ENCODE assay signal across 8 cellular contexts in the genomic region with DNA sequence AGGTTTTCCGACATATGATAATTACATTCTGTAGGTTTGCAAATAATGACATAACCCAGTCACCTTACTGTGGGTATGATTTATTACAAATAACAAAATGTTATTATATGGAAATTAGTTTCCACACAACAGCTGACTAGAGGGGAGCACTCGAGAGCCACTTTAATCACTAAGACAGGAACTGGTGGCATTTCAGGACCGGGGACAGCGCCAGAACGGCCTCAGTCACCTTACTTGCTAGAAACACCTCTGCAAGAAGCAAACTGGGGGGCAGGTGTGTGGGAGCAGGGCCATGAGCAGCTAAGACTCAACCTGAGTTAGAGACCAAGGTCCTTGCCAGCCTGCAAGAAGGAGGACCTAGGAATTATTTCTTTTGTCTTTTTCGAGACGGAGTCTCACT.
DNase-seq lines count a peak whose midpoint lies in the region; ATAC-seq and TF ChIP-seq lines count a peak whose summit lies in the region.

No MANE protein-coding gene starts in this region.

- DNase-seq in GM13976 (ENCODE audit: low spot score) (peak; percentile 66), NT2/D1 (ENCODE audit: low read depth, low spot score) (peak; percentile 46), neuronal stem cell (ENCODE audit: low spot score) (peak; percentile 66), NCI-H748 treated with DMSO at 0.1 percent for 48 hours (lab: John Stamatoyannopoulos, UW) (no peak), NCI-H1092 treated with DMSO at 0.1 percent for 48 hours (lab: John Stamatoyannopoulos, UW) (no peak), NCI-H524 (lab: John Stamatoyannopoulos, UW) (no peak)

- H3K9me3 ChIP-seq in NT2/D1 (ENCODE audit: insufficient read depth, low read length), result no peaks in the 10 kb centered on the region
- no peaks in the 10 kb centered on the region for H3K9me3 ChIP-seq in neuronal stem cell (replicated peaks in 1 of 2; ENCODE audit: control insufficient read depth in 2 of 2, insufficient read depth in 1 of 2, low read depth in 1 of 2, low read length in 2 of 2)

- no peak for TF ChIP-seq CTCF in GM13976 (IDR thresholded peaks at IDR 0.05; ENCODE audit: borderline replicate concordance, control extremely low read depth, extremely low read depth, insufficient read depth, missing control alignments)
- no peak for TF ChIP-seq CTCF in brain (conservative IDR thresholded peaks at IDR 0.05)

- H4K8ac ChIP-seq in neuronal stem cell (ENCODE audit: low read depth, low read length), result no peak overlapping the region

- peaks cover 85% of the 10 kb centered on the region for H3K4me1 Mint-ChIP-seq in brain

- no peak for ATAC-seq in GM19328 (IDR thresholded peaks at IDR 0.05; ENCODE audit: unreplicated experiment)

- H3K27ac Mint-ChIP-seq in brain, result peak overlapping the region in 3 of 5 experiments; percentile 35 to 69 (median 44)

- no peak overlapping the region for H2BK12ac ChIP-seq in neuronal stem cell (ENCODE audit: low read length)

- H3K36me3 ChIP-seq in NT2/D1 (ENCODE audit: insufficient read depth, insufficient read length, low read length) (no peaks in the 10 kb centered on the region), neuronal stem cell (replicated peaks in 1 of 2; ENCODE audit: control insufficient read depth in 2 of 2, insufficient read depth in 2 of 2, low read length in 2 of 2) (no peaks in the 10 kb centered on the region)

- no peak overlapping the region for H2AK5ac ChIP-seq in neuronal stem cell (ENCODE audit: low read depth, low read length)

- H3K4me1 ChIP-seq in NT2/D1 (ENCODE audit: insufficient read depth, insufficient read length) (peaks cover 3% of the 10 kb centered on the region), neuronal stem cell (ENCODE audit: control insufficient read depth in 2 of 2, insufficient read depth in 1 of 2, low read depth in 1 of 2, low read length in 2 of 2) (peaks cover 10 to 14% of the 10 kb centered on the region in 2 donors)

- peaks cover 3% of the 10 kb centered on the region for H3K27me3 Mint-ChIP-seq in brain

- H2BK15ac ChIP-seq in neuronal stem cell (ENCODE audit: low read length), result no peak overlapping the region

- H3K79me1 ChIP-seq in neuronal stem cell (ENCODE audit: low read depth, low read length), result no peaks in the 10 kb centered on the region

- H3K4me3 Mint-ChIP-seq in brain, result no peak overlapping the region

- H2BK120ac ChIP-seq in neuronal stem cell (ENCODE audit: low read depth, low read length), result no peak overlapping the region

- no peaks in the 10 kb centered on the region for H3K36me3 Mint-ChIP-seq in brain

- H3K27me3 ChIP-seq in NT2/D1 (ENCODE audit: insufficient read depth, insufficient read length), result no peaks in the 10 kb centered on the region
- H3K27me3 ChIP-seq in neuronal stem cell (ENCODE audit: control insufficient read depth in 3 of 3, insufficient read depth in 3 of 3, low read depth in 1 of 3, low read length in 3 of 3), result no peaks in the 10 kb centered on the region

- H3K18ac ChIP-seq in neuronal stem cell (ENCODE audit: low read length), result no peak overlapping the region

- no peak overlapping the region for H2AFZ ChIP-seq in neuronal stem cell (ENCODE audit: low read length)

- H3K9me3 Mint-ChIP-seq in brain, result no peaks in the 10 kb centered on the region

- no peak overlapping the region for H4K91ac ChIP-seq in neuronal stem cell (ENCODE audit: low read depth, low read length, poor library complexity)

- in situ Hi-C loops in GM13976 (cut with MboI; ENCODE audit: low sequenced_read_pairs, unreplicated experiment), result no loop called here

- no peak overlapping the region for H3K4me2 ChIP-seq in neuronal stem cell (ENCODE audit: insufficient read depth, low read length, poor library complexity, severe bottlenecking)

- H2BK5ac ChIP-seq in neuronal stem cell (ENCODE audit: low read length), result no peak overlapping the region

- H3K9ac ChIP-seq in NT2/D1 (ENCODE audit: insufficient read length, low read depth), result no peak overlapping the region
- H3K9ac ChIP-seq in neuronal stem cell (ENCODE audit: low read depth, low read length, poor library complexity), result no peak overlapping the region

- no peak overlapping the region for H3K4ac ChIP-seq in neuronal stem cell (ENCODE audit: low read length)

- no peak overlapping the region for H3K27ac ChIP-seq in neuronal stem cell (replicated peaks; ENCODE audit: low read length)

- no CpG with 5 or more reads among the region's 7 CpGs for WGBS in neuronal stem cell (ENCODE audit: extremely low coverage in 2 of 2, insufficient read length in 2 of 2, insufficient replicate concordance in 1 of 2), 2 donors

- no peak overlapping the region for H3K23ac ChIP-seq in neuronal stem cell (ENCODE audit: low read depth, low read length, poor library complexity)

- H3K14ac ChIP-seq in neuronal stem cell (ENCODE audit: low read length), result no peak overlapping the region

- H3K4me3 ChIP-seq in NT2/D1 (ENCODE audit: insufficient read length, low read depth) (no peak overlapping the region), neuronal stem cell (ENCODE audit: low read length in 2 of 2) (no peak overlapping the region)

Comparison
In these comparisons a context has a peak if more than half of its experiments do, and no peak if none do; other contexts are left out.
1. DNase-seq: peak in GM13976 (single experiment), NT2/D1 (single experiment) and neuronal stem cell (single experiment); none in NCI-H748 treated with DMSO at 0.1 percent for 48 hours (single experiment), NCI-H1092 treated with DMSO at 0.1 percent for 48 hours (single experiment) and NCI-H524 (0 of 2).